In the genomic region with DNA sequence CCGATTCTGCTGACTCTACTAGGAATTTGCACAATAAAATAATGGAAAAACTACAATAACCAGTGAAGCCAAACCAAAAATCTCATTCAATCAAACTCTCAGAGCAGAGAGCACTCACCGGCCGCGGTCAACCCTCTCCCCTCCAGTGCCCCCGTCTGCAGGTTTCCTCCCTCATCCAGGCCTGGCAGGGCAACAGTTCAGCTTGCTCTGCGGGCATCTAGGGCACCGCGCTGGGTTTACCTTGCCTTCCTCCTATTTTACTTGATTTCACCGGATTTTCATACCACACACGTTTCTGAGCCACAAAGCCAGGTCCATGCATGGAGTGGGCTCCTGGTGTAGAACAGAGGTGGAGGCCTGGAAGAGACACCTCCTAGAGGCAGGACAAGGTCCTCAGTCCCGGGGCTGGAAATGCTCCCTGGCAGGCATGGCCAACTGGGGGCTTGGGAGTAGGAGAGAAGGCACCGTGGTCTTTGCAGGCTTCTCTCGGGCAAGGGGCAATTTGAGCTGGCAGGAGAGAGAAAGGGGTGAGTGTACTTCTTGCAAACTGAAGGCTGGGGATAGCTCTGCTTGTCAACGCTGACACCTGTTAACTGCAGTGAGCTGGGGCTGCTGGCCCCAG, we compare ENCODE assay signal across 17 cellular contexts.
DNase-seq lines count a peak whose midpoint lies in the region; ATAC-seq and TF ChIP-seq lines count a peak whose summit lies in the region.
"Had no signal": no experiment of that assay in that cellular context is flagged by ENCODE, and none has a peak within 500 bp of the region (broad histone marks: within the 10 kb centered on the region; RNA-seq: fewer than 3 reads in every experiment).

No MANE protein-coding gene starts in this region.

- DNase-seq in activated T-cell treated with anti-CD3 and anti-CD28 coated beads, Interleukin-2, amount 50 U/mL, for 24 hours: peak; percentile 24
- DNase-seq in activated T-cell treated with anti-CD3 and anti-CD28 coated beads, Interleukin-2, amount 50 U/mL, for 48 hours: no peak
- peak; percentile 23 for DNase-seq in RWPE2 (ENCODE audit: low spot score)
- peak; percentile 22 for DNase-seq in islet precursor cell
- DNase-seq in sciatic nerve (ENCODE audit: low spot score): peak; percentile 47
- no peak for DNase-seq in neural progenitor cell (ENCODE audit: low spot score)
- DNase-seq in T-helper 2 cell: no peak
- DNase-seq: DMS153, HCEC 1CT, MV-4-11, NCI-H1436, NCI-H2081, NCI-H524 had no signal

- ATAC-seq in RWPE2 (ENCODE audit: low read depth) (no peak), sciatic nerve (no peak), GM18867 (IDR thresholded peaks at IDR 0.05; ENCODE audit: unreplicated experiment) (no peak)
- ATAC-seq: A549 had no signal

- H3K27ac Mint-ChIP-seq in activated T-cell treated with anti-CD3 and anti-CD28 coated beads, Interleukin-2, amount 50 U/mL, for 24 hours: no peak overlapping the region
- no peak overlapping the region for H3K27ac Mint-ChIP-seq in neural progenitor cell

- peaks cover 39% of the 10 kb centered on the region for H3K27me3 Mint-ChIP-seq in activated T-cell treated with anti-CD3 and anti-CD28 coated beads, Interleukin-2, amount 50 U/mL, for 24 hours
- no peaks in the 10 kb centered on the region for H3K27me3 Mint-ChIP-seq in neural progenitor cell (ENCODE audit: insufficient read depth, low read depth)

- H3F3A ChIP-seq in neural progenitor cell (ENCODE audit: low read depth): no peaks in the 10 kb centered on the region

- H3K4me3 Mint-ChIP-seq in activated T-cell treated with anti-CD3 and anti-CD28 coated beads, Interleukin-2, amount 50 U/mL, for 24 hours: no peak overlapping the region
- H3K4me3 Mint-ChIP-seq in neural progenitor cell: no peak overlapping the region

- H3K36me3 ChIP-seq in RWPE2 (ENCODE audit: low read depth) (no peaks in the 10 kb centered on the region), neural progenitor cell (no peaks in the 10 kb centered on the region)
- H3K36me3 ChIP-seq: Peyer's patch had no signal

- no peak overlapping the region for H3K4me2 ChIP-seq in neural progenitor cell
- H3K4me2 ChIP-seq: A549 had no signal

- H2AFZ ChIP-seq in neural progenitor cell (replicated peaks): no peak overlapping the region

- TF ChIP-seq CTCF in RWPE2 (IDR thresholded peaks at IDR 0.05; ENCODE audit: poor library complexity, severe bottlenecking) (no peak), neural progenitor cell (IDR thresholded peaks at IDR 0.05) (no peak)

- H3K9me3 Mint-ChIP-seq in activated T-cell treated with anti-CD3 and anti-CD28 coated beads, Interleukin-2, amount 50 U/mL, for 24 hours: no peaks in the 10 kb centered on the region
- H3K9me3 Mint-ChIP-seq in neural progenitor cell: no peaks in the 10 kb centered on the region

- H3K9me3 ChIP-seq in RWPE2 (ENCODE audit: severe bottlenecking) (no peaks in the 10 kb centered on the region), neural progenitor cell (ENCODE audit: low read depth) (no peaks in the 10 kb centered on the region)
- H3K9me3 ChIP-seq: A549, Peyer's patch had no signal

- no peaks in the 10 kb centered on the region for H3K4me1 Mint-ChIP-seq in activated T-cell treated with anti-CD3 and anti-CD28 coated beads, Interleukin-2, amount 50 U/mL, for 24 hours (ENCODE audit: low read depth)
- H3K4me1 Mint-ChIP-seq in neural progenitor cell: peaks cover 4% of the 10 kb centered on the region

- no peaks in the 10 kb centered on the region for H4K20me1 ChIP-seq in neural progenitor cell (ENCODE audit: low read depth)

- H3K4me1 ChIP-seq in RWPE2 (ENCODE audit: insufficient read depth, poor library complexity, severe bottlenecking) (no peaks in the 10 kb centered on the region), neural progenitor cell (no peaks in the 10 kb centered on the region)
- H3K4me1 ChIP-seq: A549, Peyer's patch had no signal

- H3K4me3 ChIP-seq in RWPE2 (ENCODE audit: severe bottlenecking) (no peak overlapping the region), neural progenitor cell (no peak overlapping the region)
- H3K4me3 ChIP-seq: A549, Peyer's patch had no signal

- no peak overlapping the region for H3K9ac ChIP-seq in neural progenitor cell

- no peaks in the 10 kb centered on the region for H3K79me2 ChIP-seq in neural progenitor cell (ENCODE audit: low read depth)

- H3K27me3 ChIP-seq in RWPE2 (ENCODE audit: insufficient read depth, poor library complexity, severe bottlenecking) (no peaks in the 10 kb centered on the region), neural progenitor cell (no peaks in the 10 kb centered on the region)
- H3K27me3 ChIP-seq: Peyer's patch had no signal

- intact Hi-C loops in sciatic nerve (cut with DNase I): no loop called here

- no peaks in the 10 kb centered on the region for H3K36me3 Mint-ChIP-seq in activated T-cell treated with anti-CD3 and anti-CD28 coated beads, Interleukin-2, amount 50 U/mL, for 24 hours (ENCODE audit: low read depth)
- H3K36me3 Mint-ChIP-seq in neural progenitor cell: no peaks in the 10 kb centered on the region

- H3K27ac ChIP-seq in RWPE2 (ENCODE audit: poor library complexity, severe bottlenecking) (no peak overlapping the region), neural progenitor cell (no peak overlapping the region)
- H3K27ac ChIP-seq: A549, C4-2B, Peyer's patch had no signal

Comparison
In these comparisons a context has a peak if more than half of its experiments do, and no peak if none do; other contexts are left out.
1. DNase-seq: peak in activated T-cell treated with anti-CD3 and anti-CD28 coated beads, Interleukin-2, amount 50 U/mL, for 24 hours (single experiment), RWPE2 (single experiment), islet precursor cell (single experiment) and sciatic nerve (single experiment); none in activated T-cell treated with anti-CD3 and anti-CD28 coated beads, Interleukin-2, amount 50 U/mL, for 48 hours (0 of 2), neural progenitor cell (single experiment) and T-helper 2 cell (0 of 5).